In the genomic region with DNA sequence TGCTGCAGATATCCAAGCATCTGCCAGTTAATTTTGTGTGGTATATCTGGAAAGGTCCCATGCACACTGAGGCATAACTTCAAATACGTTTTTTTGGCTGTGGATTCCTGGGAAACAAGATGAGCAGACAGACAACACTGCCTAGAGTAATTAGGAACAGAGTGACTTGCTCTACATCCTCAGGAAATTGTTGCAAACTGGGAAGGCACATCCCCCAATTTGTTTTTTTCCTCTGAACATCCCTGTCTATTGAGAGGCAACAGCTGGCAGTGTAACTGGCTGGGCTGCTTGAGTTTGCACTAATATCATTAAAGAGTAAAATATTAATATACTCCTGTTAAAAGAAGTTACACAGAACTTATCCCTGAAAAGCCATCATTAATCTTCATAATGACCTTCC, we compare ENCODE assay signal across 1 cellular context.
TF ChIP-seq lines count a peak whose summit lies in the region.

No MANE protein-coding gene starts in this region.

TF ChIP-seq in WTC11, 78 proteins besides CTCF, POLR2A, EP300 and RAD21 (continued from another document):
- TF ChIP-seq, protein P1, sequence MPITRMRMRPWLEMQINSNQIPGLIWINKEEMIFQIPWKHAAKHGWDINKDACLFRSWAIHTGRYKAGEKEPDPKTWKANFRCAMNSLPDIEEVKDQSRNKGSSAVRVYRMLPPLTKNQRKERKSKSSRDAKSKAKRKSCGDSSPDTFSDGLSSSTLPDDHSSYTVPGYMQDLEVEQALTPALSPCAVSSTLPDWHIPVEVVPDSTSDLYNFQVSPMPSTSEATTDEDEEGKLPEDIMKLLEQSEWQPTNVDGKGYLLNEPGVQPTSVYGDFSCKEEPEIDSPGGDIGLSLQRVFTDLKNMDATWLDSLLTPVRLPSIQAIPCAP (CRISPR knock-in tag; IDR thresholded peaks at IDR 0.05) = no peak
- TF ChIP-seq ELF4 (CRISPR knock-in tag; IDR thresholded peaks at IDR 0.05; ENCODE audit: low read depth) (no peak), E2F4 (CRISPR knock-in tag; IDR thresholded peaks at IDR 0.05; ENCODE audit: borderline replicate concordance, low read depth) (no peak), GABPB1 (CRISPR knock-in tag; IDR thresholded peaks at IDR 0.05) (no peak), JAZF1 (CRISPR knock-in tag; IDR thresholded peaks at IDR 0.05) (no peak), STAT6 (CRISPR knock-in tag; conservative IDR thresholded peaks at IDR 0.05; ENCODE audit: low read depth) (no peak), NFE2L1 (CRISPR knock-in tag; IDR thresholded peaks at IDR 0.05) (no peak), ATF2 (CRISPR knock-in tag; IDR thresholded peaks at IDR 0.05; ENCODE audit: borderline replicate concordance, low read depth) (no peak), PRDM15 (CRISPR knock-in tag; IDR thresholded peaks at IDR 0.05) (no peak), ZBTB21 (CRISPR knock-in tag; IDR thresholded peaks at IDR 0.05; ENCODE audit: borderline replicate concordance) (no peak), PRRX2 (CRISPR knock-in tag; IDR thresholded peaks at IDR 0.05) (no peak)
